In genomic region chr2:186917866-186918265, GRCh38 we compare ENCODE assay signal across 20 cellular contexts.
A peak's percentile ranks its signal among the peaks of the same experiment; 100 is the strongest.
DNase-seq lines count a peak whose midpoint lies in the region; ATAC-seq and TF ChIP-seq lines count a peak whose summit lies in the region.
"Had no signal": no experiment of that assay in that cellular context is flagged by ENCODE, and none has a peak within 500 bp of the region (broad histone marks: within the 10 kb centered on the region; RNA-seq: fewer than 3 reads in every experiment).

No MANE protein-coding gene starts in this region.

- no peak for TF ChIP-seq CTCF in mammary epithelial cell (conservative IDR thresholded peaks at IDR 0.05 in 1 of 2, IDR thresholded peaks at IDR 0.05 in 1 of 2; ENCODE audit: extremely low read depth in 1 of 2, insufficient read depth in 1 of 2, low read depth in 1 of 2, low read length in 2 of 2)

- H3K9me2 ChIP-seq in GM23248 (ENCODE audit: insufficient read depth): no peaks in the 10 kb centered on the region

- DNase-seq in GM23248 (peak; percentile 19), LHCN-M2 (ENCODE audit: low read depth) (peak; percentile 12), mammary epithelial cell (peak; percentile 39), fibroblast of peridontal ligament (ENCODE audit: extremely low read depth) (peak; percentile 40), epidermal melanocyte (ENCODE audit: insufficient read length, low spot score) (no peak)
- DNase-seq: CD8-positive, alpha-beta memory T cell; DMS79 treated with DMSO at 0.1 percent for 48 hours; GDM1; Kasumi-1; NCI-H1105; NCI-H1694; NCI-H345; NCI-H526; PC-9; T-helper 1 cell had no signal

- H3K79me2 ChIP-seq in GM23248 (ENCODE audit: insufficient read depth): no peaks in the 10 kb centered on the region
- H3K79me2 ChIP-seq in mammary epithelial cell (ENCODE audit: insufficient read depth, low read length): no peaks in the 10 kb centered on the region

- H2AFZ ChIP-seq in GM23248 (no peak overlapping the region), mammary epithelial cell (ENCODE audit: low read depth, low read length) (no peak overlapping the region)
- H2AFZ ChIP-seq: PC-9 had no signal

- H3K36me3 ChIP-seq in GM23248 (ENCODE audit: low read depth): no peaks in the 10 kb centered on the region
- no peaks in the 10 kb centered on the region for H3K36me3 ChIP-seq in mammary epithelial cell (ENCODE audit: insufficient read depth, low read length)
- H3K36me3 ChIP-seq: BLaER1 treated with 17β-estradiol and CSF1 and Interleukin-3, amounts not matched to agents 10 nM and 100 nM had no signal

- H3K27ac ChIP-seq in GM23248: no peak overlapping the region
- H3K27ac ChIP-seq in mammary epithelial cell (ENCODE audit: insufficient read depth, low read depth, low read length): no peak overlapping the region
- H3K27ac ChIP-seq: BLaER1 treated with 17β-estradiol and CSF1 and Interleukin-3, amounts not matched to agents 10 nM and 100 nM; HL-60; PC-9 had no signal

- H3K9me3 ChIP-seq in GM23248 (ENCODE audit: low read depth): no peaks in the 10 kb centered on the region
- no peaks in the 10 kb centered on the region for H3K9me3 ChIP-seq in mammary epithelial cell (replicated peaks; ENCODE audit: insufficient read depth, low read length)
- H3K9me3 ChIP-seq: BLaER1 treated with 17β-estradiol and CSF1 and Interleukin-3, amounts not matched to agents 10 nM and 100 nM had no signal

- H3K4me2 ChIP-seq in GM23248 (ENCODE audit: unreplicated experiment) (no peak overlapping the region), mammary epithelial cell (ENCODE audit: insufficient read depth, low read depth, low read length) (no peak overlapping the region)
- H3K4me2 ChIP-seq: BLaER1 treated with 17β-estradiol and CSF1 and Interleukin-3, amounts not matched to agents 10 nM and 100 nM; PC-9 had no signal

- H3K9ac ChIP-seq in GM23248 (no peak overlapping the region), mammary epithelial cell (ENCODE audit: insufficient read depth, low read length) (no peak overlapping the region)
- H3K9ac ChIP-seq: BLaER1 treated with 17β-estradiol and CSF1 and Interleukin-3, amounts not matched to agents 10 nM and 100 nM had no signal

- intact Hi-C loops in mammary epithelial cell (cut with micrococcal nuclease): no loop called here

- no TSS peak for BruUV-seq in mammary epithelial cell (replicated peaks; lab: Mats Ljungman, UMichigan)

- in situ Hi-C loops in GM23248 (cut with MboI): no loop called here
- in situ Hi-C loops in mammary epithelial cell (cut with MboI; ENCODE audit: low sequenced_read_pairs in 2 of 2): no loop called here

- ATAC-seq in GM18873 (IDR thresholded peaks at IDR 0.05; ENCODE audit: low FRiP score, unreplicated experiment) (no peak), HG02571 (IDR thresholded peaks at IDR 0.05; ENCODE audit: unreplicated experiment) (no peak), HG03108 (IDR thresholded peaks at IDR 0.05; ENCODE audit: unreplicated experiment) (no peak)

- 64 to 66% methylated on average over 3 of the region's 3 CpGs for WGBS in GM23248 (ENCODE audit: low coverage in 1 of 2, low lambda C conversion rate in 2 of 2, missing lambda C conversion rate in 2 of 2), 2 experiments
- 55% methylated on average over 3 of the region's 3 CpGs for WGBS in mammary epithelial cell (ENCODE audit: low coverage, missing lambda C conversion rate)

- H3F3A ChIP-seq in GM23248 (ENCODE audit: insufficient read depth): no peaks in the 10 kb centered on the region

- no peaks in the 10 kb centered on the region for H3K4me1 ChIP-seq in GM23248 (ENCODE audit: insufficient read depth)
- H3K4me1 ChIP-seq in mammary epithelial cell (ENCODE audit: insufficient read depth, low read length): peaks cover 3% of the 10 kb centered on the region

- H3K4me3 ChIP-seq in GM23248 (no peak overlapping the region), mammary epithelial cell (replicated peaks in 1 of 3; ENCODE audit: insufficient read depth in 1 of 3, low read depth in 2 of 3, low read length in 3 of 3) (no peak overlapping the region)
- H3K4me3 ChIP-seq: BLaER1 treated with 17β-estradiol and CSF1 and Interleukin-3, amounts not matched to agents 10 nM and 100 nM; PC-9 had no signal

- CTCF ChIA-PET in mammary epithelial cell (lab: Charles Lee; ENCODE audit: low non-redundant PET): no interaction called here

- H4K20me1 ChIP-seq in GM23248 (ENCODE audit: insufficient read depth) (no peaks in the 10 kb centered on the region), mammary epithelial cell (ENCODE audit: insufficient read depth, low read length) (no peaks in the 10 kb centered on the region)
- H4K20me1 ChIP-seq: BLaER1 treated with 17β-estradiol and CSF1 and Interleukin-3, amounts not matched to agents 10 nM and 100 nM had no signal

- H3K27me3 ChIP-seq in GM23248 (replicated peaks; ENCODE audit: insufficient read depth) (no peaks in the 10 kb centered on the region), mammary epithelial cell (ENCODE audit: insufficient read depth, low read length) (no peaks in the 10 kb centered on the region)
- H3K27me3 ChIP-seq: BLaER1 treated with 17β-estradiol and CSF1 and Interleukin-3, amounts not matched to agents 10 nM and 100 nM had no signal

- dilution Hi-C loops in mammary epithelial cell (cut with HindIII; ENCODE audit: low sequenced_read_pairs): no loop called here
